ENCODE assay signal across 23 cellular contexts in the genomic region with DNA sequence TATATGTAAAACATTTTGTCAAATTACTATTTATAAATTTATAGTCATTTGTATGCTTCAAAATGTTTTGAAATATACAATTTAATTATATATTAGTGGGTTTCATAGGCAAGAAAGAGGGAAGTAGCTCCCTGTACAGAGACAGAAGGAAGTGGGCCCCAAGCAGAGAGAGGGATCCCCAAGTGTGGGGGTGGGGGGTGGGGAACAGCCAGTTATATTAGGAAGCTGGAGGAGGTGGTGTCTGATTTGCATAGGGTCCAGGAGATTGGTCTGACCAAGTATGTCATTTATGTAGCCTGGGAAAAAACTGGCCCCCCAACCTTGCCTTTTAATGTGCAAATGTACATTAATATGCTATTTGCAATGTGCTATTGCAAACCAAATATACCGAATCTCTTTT.
"Had no signal": no experiment of that assay in that cellular context is flagged by ENCODE, and none has a peak within 500 bp of the region (broad histone marks: within the 10 kb centered on the region; RNA-seq: fewer than 3 reads in every experiment).

No MANE protein-coding gene starts in this region.

- H3K4me3 ChIP-seq: gastroesophageal sphincter, right lobe of liver, tibial nerve had no signal

- DNase-seq: activated CD4-positive, alpha-beta memory T cell treated with anti-CD3 and anti-CD28 coated beads for 36 hours; activated CD4-positive, alpha-beta T cell treated with anti-CD3 and anti-CD28 coated beads, Interleukin-2, amount 10 ng/mL, durations not matched to agents 24 days and 14 days; activated CD4-positive, CD25-positive, alpha-beta regulatory T cell treated with anti-CD3 and anti-CD28 coated beads, Interleukin-2, amount 50 U/mL, for 72 hours; activated CD8-positive, alpha-beta memory T cell treated with anti-CD3 and anti-CD28 coated beads, Interleukin-2, amount 50 U/mL, for 4 hours; activated effector memory CD4-positive, alpha-beta T cell treated with anti-CD3 and anti-CD28 coated beads, Interleukin-2, amount 50 U/mL, for 16 hours; activated naive CD4-positive, alpha-beta T cell treated with anti-CD3 and anti-CD28 coated beads, Interleukin-2, amount 10 ng/mL, durations not matched to agents 7 days and 5 days; activated T-cell treated with anti-CD3 and anti-CD28 coated beads, Interleukin-2, amount 50 U/mL, for 1 hour; amniotic stem cell; brain microvascular endothelial cell; cortex of kidney; effector memory CD8-positive, alpha-beta T cell; head of caudate nucleus; hippocampal formation; left cardiac atrium; mammary epithelial cell; naive B cell; nephron progenitor cell; right lobe of liver; stimulated activated CD4-positive, alpha-beta T cell treated with anti-CD3 and anti-CD28 coated beads, Interleukin-2, amount 100 ng/mL, for 48 hours; stimulated activated naive CD4-positive, alpha-beta T cell treated with Interleukin-2 at 50 U/mL for 16 hours; T1000 had no signal

- ATAC-seq: effector memory CD8-positive, alpha-beta T cell; gastroesophageal sphincter; left cardiac atrium; right lobe of liver had no signal
